In the genomic region with DNA sequence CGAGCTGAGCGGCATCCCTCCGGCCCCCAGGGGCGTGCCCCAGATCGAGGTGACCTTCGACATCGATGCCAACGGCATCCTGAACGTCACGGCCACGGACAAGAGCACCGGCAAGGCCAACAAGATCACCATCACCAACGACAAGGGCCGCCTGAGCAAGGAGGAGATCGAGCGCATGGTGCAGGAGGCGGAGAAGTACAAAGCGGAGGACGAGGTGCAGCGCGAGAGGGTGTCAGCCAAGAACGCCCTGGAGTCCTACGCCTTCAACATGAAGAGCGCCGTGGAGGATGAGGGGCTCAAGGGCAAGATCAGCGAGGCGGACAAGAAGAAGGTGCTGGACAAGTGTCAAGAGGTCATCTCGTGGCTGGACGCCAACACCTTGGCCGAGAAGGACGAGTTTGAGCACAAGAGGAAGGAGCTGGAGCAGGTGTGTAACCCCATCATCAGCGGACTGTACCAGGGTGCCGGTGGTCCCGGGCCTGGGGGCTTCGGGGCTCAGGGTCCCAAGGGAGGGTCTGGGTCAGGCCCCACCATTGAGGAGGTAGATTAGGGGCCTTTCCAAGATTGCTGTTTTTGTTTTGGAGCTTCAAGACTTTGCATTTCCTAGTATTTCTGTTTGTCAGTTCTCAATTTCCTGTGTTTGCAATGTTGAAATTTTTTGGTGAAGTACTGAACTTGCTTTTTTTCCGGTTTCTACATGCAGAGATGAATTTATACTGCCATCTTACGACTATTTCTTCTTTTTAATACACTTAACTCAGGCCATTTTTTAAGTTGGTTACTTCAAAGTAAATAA, we compare ENCODE assay signal across 6 cellular contexts. TPM values are rescaled to one million over a fixed set of nuclear protein-coding genes. Genes with fewer than 3 reads are reported as not detected.
DNase-seq lines count a peak whose midpoint lies in the region; FAIRE-seq and TF ChIP-seq lines count a peak whose summit lies in the region.
"Not testable (repeated sequence)": the region's sequence is repeated elsewhere in the genome, so short reads cannot be mapped to it uniquely, and the experiment has no call there.

No MANE protein-coding gene starts in this region.

- TF ChIP-seq CTCF in brain microvascular endothelial cell (IDR thresholded peaks at IDR 0.05; ENCODE audit: low read depth, low read length, missing control alignments); type B pancreatic cell (conservative IDR thresholded peaks at IDR 0.05): not testable (repeated sequence)
- peak in 1 of 2 donors; percentile 28 for TF ChIP-seq CTCF in right atrium auricular region (IDR thresholded peaks at IDR 0.05)

- not testable (repeated sequence) for H3K9me3 ChIP-seq in right atrium auricular region; neuron (ENCODE audit: low read length)

- peak; percentile 81 for FAIRE-seq in GM19239 (lab: Jason Lieb, UNC)

- H2AFZ ChIP-seq in neuron (ENCODE audit: low read depth, low read length), result not testable (repeated sequence)

- peaks cover 18% of the 10 kb centered on the region for H3K36me3 Mint-ChIP-seq in T-helper 1 cell treated with Interleukin-12 subunit alpha and Interleukin-12 subunit beta and Interleukin-4 antibody, amounts not matched to agents 30 μg/mL and 1 μg/mL, for 36 hours (ENCODE audit: low read depth)
- H3K36me3 Mint-ChIP-seq in type B pancreatic cell, result not testable (repeated sequence)

- in situ Hi-C loops in brain microvascular endothelial cell (cut with HindIII; ENCODE audit: low pct_ligation_motif_present, low sequenced_read_pairs), result not testable (repeated sequence)

- H3K27ac Mint-ChIP-seq in T-helper 1 cell treated with Interleukin-12 subunit alpha and Interleukin-12 subunit beta and Interleukin-4 antibody, amounts not matched to agents 30 μg/mL and 1 μg/mL, for 36 hours, result peak overlapping the region; percentile 98
- peak overlapping the region; percentile 9 for H3K27ac Mint-ChIP-seq in type B pancreatic cell

- H3K9me3 Mint-ChIP-seq in T-helper 1 cell treated with Interleukin-12 subunit alpha and Interleukin-12 subunit beta and Interleukin-4 antibody, amounts not matched to agents 30 μg/mL and 1 μg/mL, for 36 hours; type B pancreatic cell: not testable (repeated sequence)

- H3K4me3 Mint-ChIP-seq in T-helper 1 cell treated with Interleukin-12 subunit alpha and Interleukin-12 subunit beta and Interleukin-4 antibody, amounts not matched to agents 30 μg/mL and 1 μg/mL, for 36 hours, result peak overlapping the region; percentile 98
- peak overlapping the region; percentile 52 for H3K4me3 Mint-ChIP-seq in type B pancreatic cell

- H3K4me1 ChIP-seq in right atrium auricular region, result peaks cover 0 to 47% of the 10 kb centered on the region in 2 donors
- H3K4me1 ChIP-seq in neuron (ENCODE audit: insufficient read depth, low read length), result not testable (repeated sequence)

- H3K4me1 Mint-ChIP-seq in T-helper 1 cell treated with Interleukin-12 subunit alpha and Interleukin-12 subunit beta and Interleukin-4 antibody, amounts not matched to agents 30 μg/mL and 1 μg/mL, for 36 hours (ENCODE audit: low read depth), result peaks cover 42% of the 10 kb centered on the region
- peaks cover 15% of the 10 kb centered on the region for H3K4me1 Mint-ChIP-seq in type B pancreatic cell (ENCODE audit: unreplicated experiment)

- not testable (repeated sequence) for H3K27me3 ChIP-seq in brain microvascular endothelial cell (replicated peaks); right atrium auricular region; neuron (ENCODE audit: insufficient read depth, low read length)

- H3K27ac ChIP-seq in brain microvascular endothelial cell, result peak overlapping the region; percentile 1
- H3K27ac ChIP-seq in right atrium auricular region, result peak overlapping the region; percentile 99 to 100

- H3K36me3 ChIP-seq in brain microvascular endothelial cell (replicated peaks); right atrium auricular region; neuron (ENCODE audit: insufficient read depth, low read length): not testable (repeated sequence)

- not testable (repeated sequence) for H3K27me3 Mint-ChIP-seq in T-helper 1 cell treated with Interleukin-12 subunit alpha and Interleukin-12 subunit beta and Interleukin-4 antibody, amounts not matched to agents 30 μg/mL and 1 μg/mL, for 36 hours (ENCODE audit: low read depth); type B pancreatic cell

- peak overlapping the region; percentile 51 for H3K4me3 ChIP-seq in brain microvascular endothelial cell (ENCODE audit: low read depth, low read length)
- H3K4me3 ChIP-seq in right atrium auricular region, result peak overlapping the region; percentile 58 to 61
- H3K4me3 ChIP-seq in neuron (ENCODE audit: low read length), result peak overlapping the region; percentile 38

- not testable (repeated sequence) for DNase-seq in GM19239 (ENCODE audit: insufficient read length, low spot score); brain microvascular endothelial cell; right atrium auricular region (ENCODE audit: low spot score); type B pancreatic cell (ENCODE audit: extremely low spot score, unreplicated experiment)

RNA-seq across cellular contexts. Expression of a gene that starts 2.0 kb away (rescaled TPM):
- total RNA-seq in right atrium auricular region (100 to 1,000 TPM; 315 to 334 TPM), type B pancreatic cell (ENCODE audit: low replicate concordance) (45.7 and 54.7 TPM in 2 replicates)

RNA-seq across cellular contexts. Expression of a gene that starts 2.2 kb away (rescaled TPM):
- total RNA-seq in right atrium auricular region (1 to 10 TPM; 1.1 to 1.6 TPM), type B pancreatic cell (ENCODE audit: low replicate concordance) (1.8 and 1.9 TPM in 2 replicates)

RNA-seq across cellular contexts. Expression of a gene that starts 10.2 kb away (rescaled TPM):
- 100 to 1,000 TPM; 131 to 232 TPM for total RNA-seq in right atrium auricular region
- total RNA-seq in type B pancreatic cell (ENCODE audit: low replicate concordance), result 132 and 252 TPM in 2 replicates

RNA-seq across cellular contexts. Expression of a gene that starts 10.6 kb away (rescaled TPM):
- 10 to 100 TPM; 28.8 to 32.0 TPM for total RNA-seq in right atrium auricular region
- total RNA-seq in type B pancreatic cell (ENCODE audit: low replicate concordance), result 57.9 and 74.5 TPM in 2 replicates

RNA-seq across cellular contexts. Expression of a gene that starts 21.8 kb away (rescaled TPM):
- total RNA-seq in right atrium auricular region (10 to 100 TPM; 15.3 to 24.6 TPM), type B pancreatic cell (ENCODE audit: low replicate concordance) (89.0 and 104 TPM in 2 replicates)
